ENCODE assay signal across 16 cellular contexts in the genomic region with DNA sequence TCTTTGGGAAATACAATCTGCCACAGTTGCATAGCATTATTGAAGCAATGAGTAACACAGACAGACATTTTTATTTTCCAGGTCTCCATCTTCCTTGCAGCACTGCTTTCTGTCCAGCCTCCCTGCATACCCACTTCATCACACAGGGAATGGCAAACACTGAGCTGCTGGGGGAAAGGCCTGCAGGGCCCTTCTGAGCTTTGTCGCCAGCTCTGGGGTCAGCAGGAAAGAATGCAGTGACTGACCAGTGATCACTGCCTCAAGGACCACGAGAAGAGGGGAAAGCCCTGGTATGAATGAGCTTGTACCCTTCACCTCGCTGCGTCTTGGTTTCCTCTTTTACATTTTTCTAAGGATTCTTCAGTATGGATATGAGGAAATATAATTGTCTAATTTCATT. TPM values are rescaled to one million over a fixed set of nuclear protein-coding genes. Genes with fewer than 3 reads are reported as not detected.
DNase-seq lines count a peak whose midpoint lies in the region; ATAC-seq, FAIRE-seq and TF ChIP-seq lines count a peak whose summit lies in the region.
"Had no signal": no experiment of that assay in that cellular context is flagged by ENCODE, and none has a peak within 500 bp of the region (broad histone marks: within the 10 kb centered on the region; RNA-seq: fewer than 3 reads in every experiment).

No MANE protein-coding gene starts in this region.

- H3K9ac ChIP-seq in mammary epithelial cell (ENCODE audit: insufficient read depth, low read length): peak overlapping the region; percentile 95

- peaks cover 53% of the 10 kb centered on the region for H3K36me3 Mint-ChIP-seq in Calu3 (ENCODE audit: insufficient read depth, unreplicated experiment)
- H3K36me3 Mint-ChIP-seq: mesothelial cell of epicardium had no signal

- H3K36me3 ChIP-seq in ACC112 (ENCODE audit: insufficient read depth, low read length) (peaks cover 3% of the 10 kb centered on the region; the same call in 1 of the 2 replicates), mammary epithelial cell (ENCODE audit: insufficient read depth, low read length) (no peaks in the 10 kb centered on the region), mesodermal cell (ENCODE audit: control insufficient read depth, insufficient read depth, low read length) (no peaks in the 10 kb centered on the region), small intestine (ENCODE audit: control insufficient read depth in 2 of 2, insufficient read depth in 2 of 2, low read length in 2 of 2) (no peaks in the 10 kb centered on the region)

- DNase-seq in Calu3 (no peak), mammary epithelial cell (no peak), GM10248 (ENCODE audit: extremely low spot score) (no peak), small intestine (no peak)
- no peak for DNase-seq in effector CD8-positive, alpha-beta T cell (lab: John Stamatoyannopoulos, UW)
- DNase-seq: MV-4-11; NK-92 treated with Interleukin-12 subunit alpha and Interleukin-12 subunit beta, amount 100 ng/mL, for 24 hours; psoas muscle; stimulated activated CD8-positive, alpha-beta memory T cell treated with anti-CD3 and anti-CD28 coated beads, Interleukin-4, amount 100 ng/mL, for 48 hours had no signal

- FAIRE-seq in small intestine (lab: Jason Lieb, UNC): no peak
- FAIRE-seq: GM12891 had no signal

- H3K9me3 Mint-ChIP-seq in Calu3 (ENCODE audit: low read depth, unreplicated experiment): peaks cover 2% of the 10 kb centered on the region
- H3K9me3 Mint-ChIP-seq: mesothelial cell of epicardium had no signal

- no peak overlapping the region for H3K4me2 ChIP-seq in mammary epithelial cell (ENCODE audit: insufficient read depth, low read depth, low read length)

- BruUV-seq in Calu3 (replicated peaks; lab: Mats Ljungman, UMichigan) (no TSS peak), mammary epithelial cell (replicated peaks; lab: Mats Ljungman, UMichigan) (no TSS peak)

- H3K27me3 Mint-ChIP-seq in Calu3 (ENCODE audit: unreplicated experiment): no peaks in the 10 kb centered on the region

- in situ Hi-C loops in mammary epithelial cell (cut with MboI; ENCODE audit: low sequenced_read_pairs in 2 of 2): no loop called here

- H3K27me3 ChIP-seq in ACC112 (ENCODE audit: insufficient read depth, low read length) (no peaks in the 10 kb centered on the region), mammary epithelial cell (ENCODE audit: insufficient read depth, low read length) (no peaks in the 10 kb centered on the region), small intestine (ENCODE audit: control insufficient read depth in 2 of 2, insufficient read depth in 2 of 2, low read length in 2 of 2) (no peaks in the 10 kb centered on the region)
- H3K27me3 ChIP-seq: SJSA1 had no signal

- peak overlapping the region; percentile 99 for H3K27ac ChIP-seq in ACC112 (ENCODE audit: low read depth, low read length)
- peak overlapping the region; percentile 100 for H3K27ac ChIP-seq in mammary epithelial cell (ENCODE audit: insufficient read depth, low read depth, low read length)
- H3K27ac ChIP-seq in mesodermal cell (ENCODE audit: low read depth, low read length, severe bottlenecking): peak overlapping the region; percentile 67
- no peak overlapping the region for H3K27ac ChIP-seq in small intestine (ENCODE audit: low read depth in 1 of 2, low read length in 1 of 2)
- H3K27ac ChIP-seq: C4-2B, psoas muscle had no signal

- peaks cover 92% of the 10 kb centered on the region for H3K4me1 Mint-ChIP-seq in Calu3 (ENCODE audit: low read depth, unreplicated experiment)

- peak overlapping the region; percentile 99 for H3K27ac Mint-ChIP-seq in Calu3 (ENCODE audit: unreplicated experiment)
- H3K27ac Mint-ChIP-seq: mesothelial cell of epicardium had no signal

- CTCF ChIA-PET in Calu3 (lab: Charles Lee) (interaction anchor here (1.3 to 2.7 kb wide), 2 partner anchors 75 to 79 kb away, joined by 3 to 11 read pairs; no protein-coding TSS in a partner anchor), mammary epithelial cell (lab: Charles Lee; ENCODE audit: low non-redundant PET) (interaction anchor here (0.7 kb wide), 1 partner anchor 146 kb away, joined by 3 read pairs; no protein-coding TSS in a partner anchor), GM10248 (lab: Yijun Ruan, JAX) (interaction anchor here (1.1 to 1.3 kb wide), 2 partner anchors 9 to 32 kb away, joined by 3 read pairs; no protein-coding TSS in a partner anchor)

- no peaks in the 10 kb centered on the region for H3K9me3 ChIP-seq in mammary epithelial cell (replicated peaks; ENCODE audit: insufficient read depth, low read length)
- H3K9me3 ChIP-seq in mesodermal cell (ENCODE audit: control insufficient read depth, low read length): no peaks in the 10 kb centered on the region
- no peaks in the 10 kb centered on the region for H3K9me3 ChIP-seq in small intestine (ENCODE audit: control insufficient read depth, low read depth)
- H3K9me3 ChIP-seq: psoas muscle, SJSA1 had no signal

- POLR2A ChIA-PET in GM10248 (lab: Yijun Ruan, JAX): no interaction called here

- H3K4me1 ChIP-seq in ACC112 (ENCODE audit: control insufficient read depth, insufficient read depth, low read length, unreplicated experiment) (peaks cover 59% of the 10 kb centered on the region), mammary epithelial cell (ENCODE audit: insufficient read depth, low read length) (peaks cover 79% of the 10 kb centered on the region), mesodermal cell (ENCODE audit: control insufficient read depth, insufficient read depth, low read length, poor library complexity, severe bottlenecking) (peaks cover 57% of the 10 kb centered on the region), small intestine (ENCODE audit: control insufficient read depth in 2 of 2, insufficient read depth in 1 of 2, low read depth in 1 of 2, low read length in 1 of 2) (peaks cover 7 to 24% of the 10 kb centered on the region in 2 donors)

- 94% methylated on average over 3 of the region's 4 CpGs for WGBS in mammary epithelial cell (ENCODE audit: low coverage, missing lambda C conversion rate)
- 58 to 89% methylated on average over 2 to 4 of the region's 4 CpGs for WGBS in mesodermal cell (ENCODE audit: insufficient coverage in 2 of 2), 2 experiments
- 90 to 97% (median 96%) methylated on average over 4 of the region's 4 CpGs for WGBS in small intestine, 3 donors

- intact Hi-C loops in Calu3 (cut with micrococcal nuclease; ENCODE audit: unreplicated experiment): loop anchor here (5.0 kb wide), 2 partner anchors 42 to 78 kb away; no protein-coding TSS in a partner anchor
- intact Hi-C loops in mammary epithelial cell (cut with micrococcal nuclease): no loop called here

- H3K79me2 ChIP-seq in ACC112 (ENCODE audit: control insufficient read depth, insufficient read depth, low read length, unreplicated experiment) (no peaks in the 10 kb centered on the region), mammary epithelial cell (ENCODE audit: insufficient read depth, low read length) (peaks cover 5% of the 10 kb centered on the region)

- no peaks in the 10 kb centered on the region for H4K20me1 ChIP-seq in mammary epithelial cell (ENCODE audit: insufficient read depth, low read length)

- H2AFZ ChIP-seq in ACC112 (ENCODE audit: low read length, unreplicated experiment) (no peak overlapping the region), mammary epithelial cell (ENCODE audit: low read depth, low read length) (no peak overlapping the region)

- ATAC-seq in GM21390 (IDR thresholded peaks at IDR 0.05; ENCODE audit: unreplicated experiment): no peak
- ATAC-seq: psoas muscle had no signal

- no peak overlapping the region for H3K4me3 Mint-ChIP-seq in Calu3 (ENCODE audit: low read depth, unreplicated experiment)
- H3K4me3 Mint-ChIP-seq: mesothelial cell of epicardium had no signal

- H3K4me3 ChIP-seq in ACC112 (ENCODE audit: low read depth, low read length) (0 out of 2 replicates have a peak overlapping the region, but pooled peaks have one; percentile 64), mammary epithelial cell (replicated peaks in 1 of 3; ENCODE audit: insufficient read depth in 1 of 3, low read depth in 2 of 3, low read length in 3 of 3) (no peak overlapping the region), mesodermal cell (ENCODE audit: extremely low read depth, insufficient read depth, low read length, poor library complexity, severe bottlenecking) (no peak overlapping the region), small intestine (ENCODE audit: low read depth in 1 of 2, low read length in 2 of 2) (no peak overlapping the region)
- H3K4me3 ChIP-seq: psoas muscle had no signal

- dilution Hi-C loops in mammary epithelial cell (cut with HindIII; ENCODE audit: low sequenced_read_pairs): loop anchor here (5.0 kb wide), 1 partner anchor 98 kb away; no protein-coding TSS in a partner anchor

- no peak for TF ChIP-seq CTCF in Calu3 (IDR thresholded peaks at IDR 0.05; ENCODE audit: unreplicated experiment)
- no peak for TF ChIP-seq CTCF in mammary epithelial cell (conservative IDR thresholded peaks at IDR 0.05 in 1 of 2, IDR thresholded peaks at IDR 0.05 in 1 of 2; ENCODE audit: extremely low read depth in 1 of 2, insufficient read depth in 1 of 2, low read depth in 1 of 2, low read length in 2 of 2)
- no peak for TF ChIP-seq CTCF in GM10248 (IDR thresholded peaks at IDR 0.05; ENCODE audit: control extremely low read depth, extremely low read depth, low read depth, missing control alignments)

RNA-seq across cellular contexts. Expression of a gene that starts 21.3 kb away (rescaled TPM):
- 191 and 202 TPM in 2 replicates for total RNA-seq in Calu3 (2022)
- total RNA-seq in mammary epithelial cell: 100 to 1,000 TPM; 163 to 339 TPM
- polyA plus RNA-seq in mammary epithelial cell: 71.2 TPM
- 276 TPM for polyA minus RNA-seq in mammary epithelial cell
- polyA plus RNA-seq in mesodermal cell (2013, experiment 1 of 2): 99.2 TPM
- 85.1 TPM for polyA plus RNA-seq in mesodermal cell (2013, experiment 2 of 2)
- 10 to 100 TPM; 15.9 to 29.1 (median 22.2) TPM for polyA plus RNA-seq in small intestine

Comparison
In these comparisons a context has a peak if more than half of its experiments do, and no peak if none do; other contexts are left out.
1. H3K27ac ChIP-seq: peak in ACC112 (single experiment), mammary epithelial cell (single experiment) and mesodermal cell (single experiment); none in small intestine (0 of 2).